ENCODE assay signal across 9 cellular contexts in genomic region chr16:81633147-81633619, GRCh38.
DNase-seq lines count a peak whose midpoint lies in the region; ATAC-seq and TF ChIP-seq lines count a peak whose summit lies in the region.
"Had no signal": no experiment of that assay in that cellular context is flagged by ENCODE, and none has a peak within 500 bp of the region (broad histone marks: within the 10 kb centered on the region; RNA-seq: fewer than 3 reads in every experiment).

No MANE protein-coding gene starts in this region.

- H3K4me1 Mint-ChIP-seq in Caco-2 (ENCODE audit: low read depth, unreplicated experiment): peaks cover 42% of the 10 kb centered on the region

- DNase-seq in Caco-2 (peak; percentile 58), NCI-H748 treated with DMSO at 0.1 percent for 48 hours (lab: John Stamatoyannopoulos, UW) (peak; percentile 28), brain microvascular endothelial cell (no peak), mucosa of descending colon (no peak), NCI-H2171 (lab: John Stamatoyannopoulos, UW) (no peak), lower leg skin (ENCODE audit: low spot score in 2 of 2) (no peak), GM20000 (ENCODE audit: low spot score) (no peak)
- DNase-seq: GF-D8 had no signal

- ATAC-seq in mucosa of descending colon: peak; percentile 37
- no peak for ATAC-seq in GM21381 (IDR thresholded peaks at IDR 0.05; ENCODE audit: unreplicated experiment)

- no peaks in the 10 kb centered on the region for H3K27me3 ChIP-seq in Caco-2 (replicated peaks; ENCODE audit: control insufficient read depth, insufficient read depth, low read length)
- no peaks in the 10 kb centered on the region for H3K27me3 ChIP-seq in brain microvascular endothelial cell (replicated peaks)

- H3K27ac Mint-ChIP-seq in Caco-2 (ENCODE audit: unreplicated experiment): peak overlapping the region; percentile 92

- WGBS in lower leg skin, 2 donors: 63 to 64% methylated on average over 11 of the region's 11 CpGs

- H3K36me3 ChIP-seq in Caco-2 (ENCODE audit: control insufficient read depth, insufficient read depth, low read length): no peaks in the 10 kb centered on the region; the same call in none of the 2 replicates
- no peaks in the 10 kb centered on the region for H3K36me3 ChIP-seq in brain microvascular endothelial cell (replicated peaks)
- no peaks in the 10 kb centered on the region for H3K36me3 ChIP-seq in mucosa of descending colon (ENCODE audit: low read depth)

- no peaks in the 10 kb centered on the region for H3K27me3 Mint-ChIP-seq in Caco-2 (ENCODE audit: insufficient read depth, unreplicated experiment)

- H3K4me3 Mint-ChIP-seq in Caco-2 (ENCODE audit: unreplicated experiment): no peak overlapping the region

- peak overlapping the region; percentile 64 for H3K27ac ChIP-seq in brain microvascular endothelial cell

- H3K4me3 ChIP-seq in Caco-2 (ENCODE audit: low read depth, low read length) (no peak overlapping the region), brain microvascular endothelial cell (ENCODE audit: low read depth, low read length) (no peak overlapping the region), mucosa of descending colon (no peak overlapping the region), lower leg skin (ENCODE audit: low read depth, poor library complexity, severe bottlenecking) (no peak overlapping the region)

- peaks cover 36% of the 10 kb centered on the region for H3K36me3 Mint-ChIP-seq in Caco-2 (ENCODE audit: insufficient read depth, unreplicated experiment)

- POLR2A ChIA-PET in Caco-2 (lab: Charles Lee): no interaction called here

- H3K4me1 ChIP-seq in Caco-2 (peaks cover 37% of the 10 kb centered on the region), mucosa of descending colon (ENCODE audit: low read depth) (peaks cover 10% of the 10 kb centered on the region)

- no TSS peak for BruUV-seq in Caco-2 (replicated peaks; lab: Mats Ljungman, UMichigan)

- intact Hi-C loops in Caco-2 (cut with micrococcal nuclease; ENCODE audit: unreplicated experiment) (no loop called here), mucosa of descending colon (cut with DNase I, micrococcal nuclease) (no loop called here), lower leg skin (cut with DNase I; ENCODE audit: low total_unique reads) (no loop called here)

- CTCF ChIA-PET in Caco-2 (lab: Charles Lee): no interaction called here

- in situ Hi-C loops in brain microvascular endothelial cell (cut with HindIII; ENCODE audit: low pct_ligation_motif_present, low sequenced_read_pairs): no loop called here

- no peaks in the 10 kb centered on the region for H3K9me3 ChIP-seq in Caco-2
- H3K9me3 ChIP-seq in mucosa of descending colon: no peaks in the 10 kb centered on the region

- TF ChIP-seq POLR2A in lower leg skin (IDR thresholded peaks at IDR 0.05): no peak

- TF ChIP-seq CTCF in Caco-2 (IDR thresholded peaks at IDR 0.05; ENCODE audit: insufficient read depth in 1 of 2, low read depth in 1 of 2, low read length in 1 of 2, severe bottlenecking in 1 of 2, unreplicated experiment in 1 of 2): peak; percentile 47 to 52
- peak; percentile 46 for TF ChIP-seq CTCF in brain microvascular endothelial cell (IDR thresholded peaks at IDR 0.05; ENCODE audit: low read depth, low read length, missing control alignments)
- no peak for TF ChIP-seq CTCF in mucosa of descending colon (IDR thresholded peaks at IDR 0.05)
- TF ChIP-seq CTCF in lower leg skin (IDR thresholded peaks at IDR 0.05): no peak
- TF ChIP-seq CTCF in GM20000 (IDR thresholded peaks at IDR 0.05; ENCODE audit: extremely low read depth, missing control alignments): no peak

- H3K9me3 Mint-ChIP-seq in Caco-2 (ENCODE audit: unreplicated experiment): no peaks in the 10 kb centered on the region

Comparison
In these comparisons a context has a peak if more than half of its experiments do, and no peak if none do; other contexts are left out.
1. DNase-seq: peak in Caco-2 (2 of 2) and NCI-H748 treated with DMSO at 0.1 percent for 48 hours (single experiment); none in brain microvascular endothelial cell (single experiment), mucosa of descending colon (0 of 3), NCI-H2171 (single experiment), lower leg skin (0 of 2) and GM20000 (single experiment).
2. CTCF ChIP-seq: peak in Caco-2 (2 of 2) and brain microvascular endothelial cell (single experiment); none in mucosa of descending colon (single experiment), lower leg skin (0 of 3) and GM20000 (single experiment).